ENCODE assay signal across 22 cellular contexts in genomic region chr5:10518352-10518751, GRCh38. TPM values are rescaled to one million over a fixed set of nuclear protein-coding genes. Genes with fewer than 3 reads are reported as not detected.
A peak's percentile ranks its signal among the peaks of the same experiment; 100 is the strongest.
DNase-seq lines count a peak whose midpoint lies in the region; ATAC-seq, FAIRE-seq and TF ChIP-seq lines count a peak whose summit lies in the region.
"Had no signal": no experiment of that assay in that cellular context is flagged by ENCODE, and none has a peak within 500 bp of the region (broad histone marks: within the 10 kb centered on the region; RNA-seq: fewer than 3 reads in every experiment).

No MANE protein-coding gene starts in this region.

- no peak overlapping the region for H3K4me3 Mint-ChIP-seq in astrocyte (ENCODE audit: unreplicated experiment)
- no peak overlapping the region for H3K4me3 Mint-ChIP-seq in stimulated activated naive B cell treated with anti-CD40 and anti-IgM and Interleukin-4, amounts not matched to agents 10 μg/mL and 1 μg/mL and 100 μg/mL, for 72 hours
- H3K4me3 Mint-ChIP-seq: CD4-positive, CD25-positive, alpha-beta regulatory T cell; neural progenitor cell; T-helper 17 cell had no signal

- H3K27ac ChIP-seq in astrocyte (ENCODE audit: low read depth, low read length) = no peak overlapping the region
- H3K27ac ChIP-seq: ascending aorta, foreskin keratinocyte, neural progenitor cell, sigmoid colon, thyroid gland had no signal

- H3K9me3 ChIP-seq in astrocyte (ENCODE audit: insufficient read depth, low read depth, low read length) = peaks cover 3% of the 10 kb centered on the region
- H3K9me3 ChIP-seq: thyroid gland had no signal

- no peaks in the 10 kb centered on the region for H3K27me3 Mint-ChIP-seq in astrocyte (ENCODE audit: low read depth, unreplicated experiment)
- no peaks in the 10 kb centered on the region for H3K27me3 Mint-ChIP-seq in stimulated activated naive B cell treated with anti-CD40 and anti-IgM and Interleukin-4, amounts not matched to agents 10 μg/mL and 1 μg/mL and 100 μg/mL, for 72 hours

- no peaks in the 10 kb centered on the region for H3K79me2 ChIP-seq in astrocyte (ENCODE audit: insufficient read depth, low read length)

- DNase-seq in H54 (ENCODE audit: insufficient read length, low spot score) (peak; percentile 38), astrocyte (ENCODE audit: low read depth) (peak; percentile 85), fibroblast of the aortic adventitia (ENCODE audit: low read depth) (peak; percentile 89), SKM-1 treated with dmso at 0.1 percent for 144 hours (lab: John Stamatoyannopoulos, UW; ENCODE audit: unreplicated experiment) (no peak)
- DNase-seq in stimulated activated naive B cell treated with anti-CD40 and anti-IgM and Interleukin-4, amounts not matched to agents 10 μg/mL and 1 μg/mL and 100 μg/mL, for 72 hours = no peak
- DNase-seq: activated CD4-positive, CD25-positive, alpha-beta regulatory T cell; activated effector memory CD4-positive, alpha-beta T cell treated with anti-CD3 and anti-CD28 coated beads, Interleukin-2, amount 50 U/mL, for 16 hours; CD4-positive, CD25-positive, alpha-beta regulatory T cell; foreskin keratinocyte; KG1; mesendoderm; NCI-H1436; sigmoid colon; stimulated activated CD4-positive, alpha-beta T cell treated with anti-CD3 and anti-CD28 coated beads, Interleukin-4, amount 100 ng/mL, for 4 hours; T-helper 17 cell; thyroid gland had no signal

- H3K27ac Mint-ChIP-seq in astrocyte (ENCODE audit: unreplicated experiment) = no peak overlapping the region
- H3K27ac Mint-ChIP-seq in stimulated activated naive B cell treated with anti-CD40 and anti-IgM and Interleukin-4, amounts not matched to agents 10 μg/mL and 1 μg/mL and 100 μg/mL, for 72 hours = peak overlapping the region; percentile 56
- H3K27ac Mint-ChIP-seq: CD4-positive, CD25-positive, alpha-beta regulatory T cell; neural progenitor cell; T-helper 17 cell had no signal

- H2AFZ ChIP-seq in astrocyte (ENCODE audit: low read depth, low read length) = no peak overlapping the region
- H2AFZ ChIP-seq: neural progenitor cell had no signal

- ATAC-seq in stimulated activated naive B cell treated with anti-CD40 and anti-IgM and Interleukin-4, amounts not matched to agents 10 μg/mL and 1 μg/mL and 100 μg/mL, for 72 hours (replicated peaks) = no peak
- ATAC-seq in GM19452 (IDR thresholded peaks at IDR 0.05; ENCODE audit: unreplicated experiment) (no peak), GM18868 (IDR thresholded peaks at IDR 0.05; ENCODE audit: unreplicated experiment) (no peak), HG02973 (IDR thresholded peaks at IDR 0.05; ENCODE audit: unreplicated experiment) (no peak)
- ATAC-seq: foreskin keratinocyte, Right ventricle myocardium inferior, T-helper 17 cell had no signal

- H3K4me2 ChIP-seq in astrocyte (ENCODE audit: low read length) = peak overlapping the region; percentile 25
- H3K4me2 ChIP-seq: neural progenitor cell had no signal

- no peak overlapping the region for H3K9ac ChIP-seq in astrocyte (ENCODE audit: low read length)
- H3K9ac ChIP-seq: neural progenitor cell had no signal

- H3K27me3 ChIP-seq in astrocyte (ENCODE audit: insufficient read depth, low read length) = no peaks in the 10 kb centered on the region
- H3K27me3 ChIP-seq: ascending aorta, foreskin keratinocyte, neural progenitor cell, thyroid gland had no signal

- H3K4me3 ChIP-seq in astrocyte (ENCODE audit: insufficient read depth, low read depth, low read length) (no peak overlapping the region), fibroblast of the aortic adventitia (ENCODE audit: low read depth, low read length) (no peak overlapping the region)
- H3K4me3 ChIP-seq: ascending aorta, neural progenitor cell, sigmoid colon, thyroid gland had no signal

- peaks cover 6% of the 10 kb centered on the region for H3K9me3 Mint-ChIP-seq in astrocyte (ENCODE audit: unreplicated experiment)
- H3K9me3 Mint-ChIP-seq in stimulated activated naive B cell treated with anti-CD40 and anti-IgM and Interleukin-4, amounts not matched to agents 10 μg/mL and 1 μg/mL and 100 μg/mL, for 72 hours = peaks cover 7 to 13% of the 10 kb centered on the region in 2 donors

- no peaks in the 10 kb centered on the region for H4K20me1 ChIP-seq in astrocyte (ENCODE audit: insufficient read depth, low read length)

- TF ChIP-seq POLR2A in H54 (IDR thresholded peaks at IDR 0.05; ENCODE audit: low read depth, low read length) = no peak

- H3K36me3 ChIP-seq in astrocyte (ENCODE audit: insufficient read depth, low read length) = no peaks in the 10 kb centered on the region
- H3K36me3 ChIP-seq: ascending aorta, neural progenitor cell, sigmoid colon, thyroid gland had no signal

- H3K4me1 ChIP-seq in astrocyte (ENCODE audit: insufficient read depth, low read length) = peaks cover 12% of the 10 kb centered on the region
- H3K4me1 ChIP-seq: foreskin keratinocyte, sigmoid colon had no signal

- peaks cover 14% of the 10 kb centered on the region for H3K4me1 Mint-ChIP-seq in astrocyte (ENCODE audit: low read depth, unreplicated experiment)
- H3K4me1 Mint-ChIP-seq in stimulated activated naive B cell treated with anti-CD40 and anti-IgM and Interleukin-4, amounts not matched to agents 10 μg/mL and 1 μg/mL and 100 μg/mL, for 72 hours = peaks cover 0 to 4% of the 10 kb centered on the region in 2 donors

- FAIRE-seq in H54 (lab: Jason Lieb, UNC) (no peak), astrocyte (lab: Jason Lieb, UNC) (no peak)

- H3K36me3 Mint-ChIP-seq in astrocyte (ENCODE audit: low read depth, unreplicated experiment) = peaks cover 1% of the 10 kb centered on the region
- H3K36me3 Mint-ChIP-seq in stimulated activated naive B cell treated with anti-CD40 and anti-IgM and Interleukin-4, amounts not matched to agents 10 μg/mL and 1 μg/mL and 100 μg/mL, for 72 hours = peaks cover 8 to 11% of the 10 kb centered on the region in 2 donors

- TF ChIP-seq CTCF in astrocyte (IDR thresholded peaks at IDR 0.05; ENCODE audit: insufficient read depth, low read depth, low read length) (no peak), fibroblast of the aortic adventitia (IDR thresholded peaks at IDR 0.05; ENCODE audit: insufficient read depth, low read length) (no peak)

RNA-seq across cellular contexts. Expression of gene ANKRD33B, which starts 45.5 kb away (rescaled TPM):
- total RNA-seq in astrocyte = 13.5 and 22.7 TPM in 2 replicates
- total RNA-seq in fibroblast of the aortic adventitia (ENCODE audit: low replicate concordance) = 8.3 and 11.3 TPM in 2 replicates

Comparison
In these comparisons a context has a peak if more than half of its experiments do, and no peak if none do; other contexts are left out.
1. DNase-seq: peak in H54 (single experiment), astrocyte (single experiment) and fibroblast of the aortic adventitia (single experiment); none in stimulated activated naive B cell treated with anti-CD40 and anti-IgM and Interleukin-4, amounts not matched to agents 10 μg/mL and 1 μg/mL and 100 μg/mL, for 72 hours (single experiment) and SKM-1 treated with dmso at 0.1 percent for 144 hours (single experiment).